ENCODE assay signal across 15 cellular contexts in genomic region chr13:110677731-110678545, GRCh38. TPM values are rescaled to one million over a fixed set of nuclear protein-coding genes. Genes with fewer than 3 reads are reported as not detected.
DNase-seq lines count a peak whose midpoint lies in the region; ATAC-seq, FAIRE-seq and TF ChIP-seq lines count a peak whose summit lies in the region.
"Had no signal": no experiment of that assay in that cellular context is flagged by ENCODE, and none has a peak within 500 bp of the region (broad histone marks: within the 10 kb centered on the region; RNA-seq: fewer than 3 reads in every experiment).

No MANE protein-coding gene starts in this region.

- H3K27ac Mint-ChIP-seq in dendritic cell treated with granulocyte-macrophage colony-stimulating factor and Interleukin-4, amounts not matched to agents 40 ng/mL and 50 ng/mL, for 4 days: peak overlapping the region; percentile 86
- H3K27ac Mint-ChIP-seq: H9 had no signal

- peaks cover 6% of the 10 kb centered on the region; the same call in 1 of the 2 replicates for H4K20me1 ChIP-seq in IMR-90 (ENCODE audit: insufficient read depth, low read length)

- H3K4me3 ChIP-seq in IMR-90 (ENCODE audit: insufficient read depth, low read depth, low read length) (no peak overlapping the region), pancreas (no peak overlapping the region)
- H3K4me3 ChIP-seq: Peyer's patch had no signal

- no peak for TF ChIP-seq RAD21 in IMR-90 (IDR thresholded peaks at IDR 0.05; ENCODE audit: low read length)

- H3K27me3 Mint-ChIP-seq in dendritic cell treated with granulocyte-macrophage colony-stimulating factor and Interleukin-4, amounts not matched to agents 40 ng/mL and 50 ng/mL, for 4 days: no peaks in the 10 kb centered on the region

- no peaks in the 10 kb centered on the region for H3K9me3 Mint-ChIP-seq in dendritic cell treated with granulocyte-macrophage colony-stimulating factor and Interleukin-4, amounts not matched to agents 40 ng/mL and 50 ng/mL, for 4 days

- 94% methylated on average over 23 of the region's 28 CpGs; no CpG with 5 or more reads in 1 of the 2 experiments for WGBS in IMR-90 (ENCODE audit: extremely low coverage in 2 of 2, insufficient read length in 1 of 2), 2 experiments
- 90% methylated on average over 28 of the region's 28 CpGs for WGBS in pancreas, 2 donors

- peak overlapping the region; percentile 31 for H2AK9ac ChIP-seq in IMR-90 (replicated peaks; ENCODE audit: low read depth, low read length, poor library complexity)

- H3K56ac ChIP-seq in IMR-90 (ENCODE audit: extremely low read depth, insufficient read depth, low read length): no peak overlapping the region

- DNase-seq in activated CD4-positive, CD25-positive, alpha-beta regulatory T cell (lab: John Stamatoyannopoulos, UW): no peak
- DNase-seq in IMR-90: peak; percentile 37
- no peak for DNase-seq in pancreas
- DNase-seq in T-helper 2 cell: no peak
- DNase-seq in KBM-7: no peak
- DNase-seq: activated CD4-positive, alpha-beta T cell treated with anti-CD3 and anti-CD28 coated beads for 4 hours; activated gamma-delta T cell; H9; Peyer's patch; retina had no signal

- H3K4ac ChIP-seq in IMR-90 (ENCODE audit: low read depth, low read length): no peak overlapping the region

- H4K5ac ChIP-seq in IMR-90 (ENCODE audit: low read depth, low read length): no peak overlapping the region

- H2AFZ ChIP-seq in IMR-90 (replicated peaks; ENCODE audit: low read length, poor library complexity): no peak overlapping the region

- no peak overlapping the region for H2BK20ac ChIP-seq in IMR-90 (ENCODE audit: low read depth, low read length)

- CTCF ChIA-PET in IMR-90 (lab: Yijun Ruan, JAX): no interaction called here

- POLR2A ChIA-PET in IMR-90 (lab: Charles Lee; ENCODE audit: unreplicated experiment): no interaction called here

- H3K4me1 ChIP-seq in IMR-90 (ENCODE audit: control insufficient read depth, insufficient read depth, low read length) (no peaks in the 10 kb centered on the region), pancreas (peaks cover 0 to 3% (median 0%) of the 10 kb centered on the region in 3 donors)

- FAIRE-seq in pancreas (lab: Jason Lieb, UNC): no peak

- intact Hi-C loops in IMR-90 (cut with micrococcal nuclease): no loop called here
- intact Hi-C loops in dendritic cell treated with granulocyte-macrophage colony-stimulating factor and Interleukin-4, amounts not matched to agents 40 ng/mL and 50 ng/mL, for 4 days (cut with micrococcal nuclease): no loop called here
- intact Hi-C loops in pancreas (cut with DNase I): no loop called here

- no peak overlapping the region for H3K9ac ChIP-seq in IMR-90 (ENCODE audit: low read depth, low read length)

- H2BK5ac ChIP-seq in IMR-90 (ENCODE audit: low read depth, low read length, poor library complexity, severe bottlenecking): no peak overlapping the region

- no peak overlapping the region for H4K8ac ChIP-seq in IMR-90 (ENCODE audit: low read depth in 2 of 2, low read length in 2 of 2)

- H3K27ac ChIP-seq in IMR-90 (ENCODE audit: insufficient read depth, low read length) (no peak overlapping the region), pancreas (no peak overlapping the region)
- H3K27ac ChIP-seq: 22Rv1 had no signal

- no peak overlapping the region; the same call in 1 of the 2 replicates for H3K14ac ChIP-seq in IMR-90 (replicated peaks; ENCODE audit: low read depth, low read length)

- TF ChIP-seq CTCF in IMR-90 (conservative IDR thresholded peaks at IDR 0.05; ENCODE audit: low read depth, low read length) (no peak), pancreas (IDR thresholded peaks at IDR 0.05) (no peak)

- no peak for TF ChIP-seq POLR2A in IMR-90 (IDR thresholded peaks at IDR 0.05; ENCODE audit: low read depth, low read length)

- BruUV-seq in IMR-90 (replicated peaks; lab: Mats Ljungman, UMichigan): no TSS peak

- H3K4me1 Mint-ChIP-seq in dendritic cell treated with granulocyte-macrophage colony-stimulating factor and Interleukin-4, amounts not matched to agents 40 ng/mL and 50 ng/mL, for 4 days (ENCODE audit: low read depth): peaks cover 34% of the 10 kb centered on the region
- H3K4me1 Mint-ChIP-seq: H9 had no signal

- H2AK5ac ChIP-seq in IMR-90 (ENCODE audit: low read depth, low read length): no peak overlapping the region

- no peak overlapping the region for H3K23ac ChIP-seq in IMR-90 (ENCODE audit: low read depth, low read length)

- in situ Hi-C loops in IMR-90 (cut with MboI; ENCODE audit: low sequenced_read_pairs) (no loop called here), KBM-7 (cut with MboI; ENCODE audit: low pct_unique_long_range_greater_than_20kb, low sequenced_read_pairs) (no loop called here)

- H3K9me1 ChIP-seq in IMR-90 (ENCODE audit: insufficient read depth, low read length): 0 out of 2 replicates have a peak, but pooled peaks cover 3% of the 10 kb centered on the region

- H3K4me2 ChIP-seq in IMR-90 (ENCODE audit: low read depth, low read length): no peak overlapping the region

- H3K27me3 ChIP-seq in IMR-90 (ENCODE audit: control insufficient read depth, insufficient read depth, low read length): no peaks in the 10 kb centered on the region
- H3K27me3 ChIP-seq in pancreas: no peaks in the 10 kb centered on the region
- H3K27me3 ChIP-seq: Peyer's patch had no signal

- no peak overlapping the region for H2BK15ac ChIP-seq in IMR-90 (ENCODE audit: low read depth, low read length)

- H3K36me3 ChIP-seq in IMR-90 (ENCODE audit: control insufficient read depth, insufficient read depth, low read length) (peaks cover 51% of the 10 kb centered on the region), pancreas (peaks cover 0 to 20% (median 3%) of the 10 kb centered on the region in 3 donors)

- peaks cover 75% of the 10 kb centered on the region for H3K36me3 Mint-ChIP-seq in dendritic cell treated with granulocyte-macrophage colony-stimulating factor and Interleukin-4, amounts not matched to agents 40 ng/mL and 50 ng/mL, for 4 days (ENCODE audit: low read depth)

- no peak overlapping the region for H2BK120ac ChIP-seq in IMR-90 (ENCODE audit: low read depth, low read length)

- peaks cover 10 to 12% of the 10 kb centered on the region in 2 experiments; a peak in 3 of 4 replicates for H3K79me1 ChIP-seq in IMR-90 (ENCODE audit: low read depth in 1 of 2, low read length in 2 of 2)

- no peak overlapping the region for H3K18ac ChIP-seq in IMR-90 (ENCODE audit: low read depth, low read length)

- no peak overlapping the region for H3K4me3 Mint-ChIP-seq in dendritic cell treated with granulocyte-macrophage colony-stimulating factor and Interleukin-4, amounts not matched to agents 40 ng/mL and 50 ng/mL, for 4 days
- H3K4me3 Mint-ChIP-seq: H9 had no signal

- H3K9me3 ChIP-seq in IMR-90 (ENCODE audit: control insufficient read depth, insufficient read depth, low read length) (no peaks in the 10 kb centered on the region), pancreas (no peaks in the 10 kb centered on the region)
- H3K9me3 ChIP-seq: Peyer's patch had no signal

- H4K91ac ChIP-seq in IMR-90 (ENCODE audit: insufficient read depth, low read depth, low read length): no peak overlapping the region

- ATAC-seq in activated CD4-positive, CD25-positive, alpha-beta regulatory T cell treated with anti-CD3 and anti-CD28 coated beads, Interleukin-2, amount 50 U/mL, for 24 hours: peak; percentile 35
- ATAC-seq in IMR-90 (ENCODE audit: low read depth): no peak
- ATAC-seq in pancreas: peak in 3 of 4 donors; percentile 22 to 67 (median 52)
- ATAC-seq in HG03025 (IDR thresholded peaks at IDR 0.05; ENCODE audit: low FRiP score, unreplicated experiment): no peak
- ATAC-seq: left lobe of liver had no signal

- dilution Hi-C loops in IMR-90 (cut with HindIII; ENCODE audit: low sequenced_read_pairs, unreplicated experiment): no loop called here

TF ChIP-seq in IMR-90, 13 proteins besides CTCF, POLR2A, EP300 and RAD21 (continues in another document):
- TF ChIP-seq RFX5 (IDR thresholded peaks at IDR 0.05; ENCODE audit: low read depth, low read length): no peak
- TF ChIP-seq, protein P1, sequence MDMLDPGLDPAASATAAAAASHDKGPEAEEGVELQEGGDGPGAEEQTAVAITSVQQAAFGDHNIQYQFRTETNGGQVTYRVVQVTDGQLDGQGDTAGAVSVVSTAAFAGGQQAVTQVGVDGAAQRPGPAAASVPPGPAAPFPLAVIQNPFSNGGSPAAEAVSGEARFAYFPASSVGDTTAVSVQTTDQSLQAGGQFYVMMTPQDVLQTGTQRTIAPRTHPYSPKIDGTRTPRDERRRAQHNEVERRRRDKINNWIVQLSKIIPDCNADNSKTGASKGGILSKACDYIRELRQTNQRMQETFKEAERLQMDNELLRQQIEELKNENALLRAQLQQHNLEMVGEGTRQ (IDR thresholded peaks at IDR 0.05; ENCODE audit: low read depth, low read length): no peak
- no peak for TF ChIP-seq CHD1 (IDR thresholded peaks at IDR 0.05; ENCODE audit: low read depth, low read length)
- no peak for TF ChIP-seq CEBPB (IDR thresholded peaks at IDR 0.05; ENCODE audit: low read depth, low read length)
- TF ChIP-seq MAZ (IDR thresholded peaks at IDR 0.05; ENCODE audit: borderline replicate concordance, low read depth, low read length): no peak
- TF ChIP-seq BHLHE40 (IDR thresholded peaks at IDR 0.05; ENCODE audit: low read depth, low read length): no peak
- TF ChIP-seq SMC3 (IDR thresholded peaks at IDR 0.05; ENCODE audit: low read depth, low read length): no peak
- no peak for TF ChIP-seq FOS (IDR thresholded peaks at IDR 0.05; ENCODE audit: low read depth, low read length)
- TF ChIP-seq NFE2L2 (IDR thresholded peaks at IDR 0.05; ENCODE audit: low read depth, low read length): no peak
- no peak for TF ChIP-seq MXI1 (IDR thresholded peaks at IDR 0.05; ENCODE audit: borderline replicate concordance, low read depth, low read length)
- no peak for TF ChIP-seq RCOR1 (IDR thresholded peaks at IDR 0.05; ENCODE audit: insufficient replicate concordance, low read length)

RNA-seq across cellular contexts. Expression of gene CARS2, which starts 28.0 kb away (rescaled TPM):
- total RNA-seq in IMR-90 (2012; rRNA removed) (71.4 and 76.2 TPM in 2 replicates), pancreas (10 to 100 TPM; 18.2 to 38.8 (median 22.6) TPM)
- polyA plus RNA-seq in IMR-90 (2012; rRNA removed) (75.1 and 76.4 TPM in 2 replicates), pancreas (10 to 100 TPM; 92.3 to 98.7 TPM)
- 40.3 and 63.1 TPM in 2 replicates for polyA plus RNA-seq in IMR-90 (2012; cell fraction: cytosol; rRNA removed)
- polyA plus RNA-seq in IMR-90 (2012; cell fraction: nucleus; rRNA removed; ENCODE audit: low replicate concordance): 266 and 332 TPM in 2 replicates

RNA-seq across cellular contexts. Expression of gene ING1, which starts 35.6 kb away (rescaled TPM):
- total RNA-seq in IMR-90 (2012; rRNA removed) (9.1 and 11.7 TPM in 2 replicates), pancreas (1 to 10 TPM; 4.0 to 7.7 (median 6.0) TPM)
- polyA plus RNA-seq in IMR-90 (2012; rRNA removed) (13.5 and 17.5 TPM in 2 replicates), pancreas (1 to 10 TPM; 4.6 to 5.3 TPM)
- polyA plus RNA-seq in IMR-90 (2012; cell fraction: cytosol; rRNA removed): 12.9 and 25.4 TPM in 2 replicates
- polyA plus RNA-seq in IMR-90 (2012; cell fraction: nucleus; rRNA removed; ENCODE audit: low replicate concordance): 22.3 and 33.7 TPM in 2 replicates

Comparison
In these comparisons a context has a peak if more than half of its experiments do, and no peak if none do; other contexts are left out.
1. ATAC-seq: peak in activated CD4-positive, CD25-positive, alpha-beta regulatory T cell treated with anti-CD3 and anti-CD28 coated beads, Interleukin-2, amount 50 U/mL, for 24 hours (2 of 2) and pancreas (3 of 4); none in IMR-90 (single experiment) and HG03025 (single experiment).